In the genomic region with DNA sequence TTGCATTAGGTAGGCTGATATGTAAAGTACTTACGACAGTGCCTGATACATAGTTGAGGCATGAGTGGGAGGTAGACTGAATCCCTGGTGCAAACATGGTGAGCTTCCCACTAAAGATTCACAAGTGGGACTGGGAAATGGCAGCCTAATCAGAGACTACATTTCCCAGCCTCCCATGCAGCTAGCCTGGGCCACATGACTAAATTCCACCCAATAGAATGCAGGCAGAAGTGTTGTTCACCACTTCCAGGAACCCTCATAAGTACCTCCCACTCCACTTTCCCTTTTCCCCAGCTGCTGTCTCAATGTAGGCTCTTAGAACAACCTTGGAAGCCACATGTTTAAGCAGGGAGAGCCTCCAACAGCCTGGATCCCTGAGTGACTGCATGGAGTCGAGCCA, we compare ENCODE assay signal across 11 cellular contexts.
DNase-seq lines count a peak whose midpoint lies in the region; ATAC-seq and TF ChIP-seq lines count a peak whose summit lies in the region.
"Had no signal": no experiment of that assay in that cellular context is flagged by ENCODE, and none has a peak within 500 bp of the region (broad histone marks: within the 10 kb centered on the region; RNA-seq: fewer than 3 reads in every experiment).

No MANE protein-coding gene starts in this region.

- CTCF ChIA-PET in A673 (lab: Charles Lee) (no interaction called here), OCI-LY7 (lab: Charles Lee; ENCODE audit: unreplicated experiment) (no interaction called here)

- no peak overlapping the region for H3K27ac Mint-ChIP-seq in endothelial cell (ENCODE audit: unreplicated experiment)
- no peak overlapping the region for H3K27ac Mint-ChIP-seq in effector memory CD8-positive, alpha-beta T cell
- no peak overlapping the region for H3K27ac Mint-ChIP-seq in activated naive CD4-positive, alpha-beta T cell treated with anti-CD3 and anti-CD28 coated beads, Interleukin-2, amount 50 U/mL, for 72 hours

- no peak overlapping the region for H3K4me3 Mint-ChIP-seq in endothelial cell (ENCODE audit: unreplicated experiment)
- H3K4me3 Mint-ChIP-seq in effector memory CD8-positive, alpha-beta T cell: no peak overlapping the region
- H3K4me3 Mint-ChIP-seq: CD4-positive, alpha-beta memory T cell had no signal

- intact Hi-C loops in A673 (cut with micrococcal nuclease; ENCODE audit: unreplicated experiment) (no loop called here), OCI-LY7 (cut with micrococcal nuclease; ENCODE audit: unreplicated experiment) (no loop called here)

- H3K9me3 ChIP-seq in A673 (ENCODE audit: low read depth, low read length, poor library complexity, severe bottlenecking): no peaks in the 10 kb centered on the region
- no peaks in the 10 kb centered on the region for H3K9me3 ChIP-seq in GM23248 (ENCODE audit: low read depth)
- no peaks in the 10 kb centered on the region for H3K9me3 ChIP-seq in OCI-LY7 (ENCODE audit: low read length)
- H3K9me3 ChIP-seq: neutrophil had no signal

- H3K36me3 ChIP-seq in A673 (ENCODE audit: insufficient read depth, low read length, poor library complexity, severe bottlenecking) (no peaks in the 10 kb centered on the region), GM23248 (ENCODE audit: low read depth) (no peaks in the 10 kb centered on the region), OCI-LY7 (ENCODE audit: insufficient read depth, low read length) (no peaks in the 10 kb centered on the region)
- H3K36me3 ChIP-seq: neutrophil had no signal

- peaks cover 37% of the 10 kb centered on the region for H3F3A ChIP-seq in GM23248 (ENCODE audit: insufficient read depth)

- WGBS in GM23248 (ENCODE audit: low coverage in 1 of 2, low lambda C conversion rate in 2 of 2, missing lambda C conversion rate in 2 of 2), 2 experiments: 83 to 97% methylated on average over 2 of the region's 2 CpGs

- H2AFZ ChIP-seq in GM23248: no peak overlapping the region
- H2AFZ ChIP-seq in OCI-LY7 (ENCODE audit: low read length): peak overlapping the region; percentile 48; the same call in 1 of the 2 replicates

- POLR2A ChIA-PET in A673 (lab: Charles Lee; ENCODE audit: low non-redundant PET): no interaction called here
- POLR2A ChIA-PET in OCI-LY7 (lab: Charles Lee): no interaction called here

- H3K4me1 ChIP-seq in A673 (ENCODE audit: insufficient read depth, low read length, poor library complexity, severe bottlenecking) (no peaks in the 10 kb centered on the region), GM23248 (ENCODE audit: insufficient read depth) (peaks cover 20% of the 10 kb centered on the region), OCI-LY7 (ENCODE audit: insufficient read depth, low read length, poor library complexity, severe bottlenecking) (no peaks in the 10 kb centered on the region)

- no peaks in the 10 kb centered on the region for H3K4me1 Mint-ChIP-seq in endothelial cell (ENCODE audit: unreplicated experiment)
- H3K4me1 Mint-ChIP-seq in effector memory CD8-positive, alpha-beta T cell (ENCODE audit: low read depth in 2 of 2): peaks cover 0 to 5% of the 10 kb centered on the region in 2 donors

- H3K9me2 ChIP-seq in GM23248 (ENCODE audit: insufficient read depth): no peaks in the 10 kb centered on the region
- H3K9me2 ChIP-seq in OCI-LY7 (ENCODE audit: insufficient read depth, low read length): no peaks in the 10 kb centered on the region

- BruUV-seq in A673 (replicated peaks; lab: Mats Ljungman, UMichigan): no TSS peak
- no TSS peak for BruUV-seq in OCI-LY7 (replicated peaks; lab: Mats Ljungman, UMichigan)

- in situ Hi-C loops in GM23248 (cut with MboI): no loop called here

- TF ChIP-seq CTCF in A673 (conservative IDR thresholded peaks at IDR 0.05; ENCODE audit: low read depth, low read length) (no peak), OCI-LY7 (conservative IDR thresholded peaks at IDR 0.05; ENCODE audit: low read length) (no peak), endothelial cell (IDR thresholded peaks at IDR 0.05; ENCODE audit: unreplicated experiment) (no peak)

- H3K9me3 Mint-ChIP-seq in endothelial cell (ENCODE audit: unreplicated experiment): no peaks in the 10 kb centered on the region
- H3K9me3 Mint-ChIP-seq in effector memory CD8-positive, alpha-beta T cell: peaks cover 0 to 4% of the 10 kb centered on the region in 2 donors
- H3K9me3 Mint-ChIP-seq in activated naive CD4-positive, alpha-beta T cell treated with anti-CD3 and anti-CD28 coated beads, Interleukin-2, amount 50 U/mL, for 72 hours: peaks cover 2 to 12% of the 10 kb centered on the region in 2 donors

- H3K36me3 Mint-ChIP-seq in endothelial cell (ENCODE audit: low read depth, unreplicated experiment): no peaks in the 10 kb centered on the region
- no peaks in the 10 kb centered on the region for H3K36me3 Mint-ChIP-seq in effector memory CD8-positive, alpha-beta T cell (ENCODE audit: insufficient read depth)
- H3K36me3 Mint-ChIP-seq in activated naive CD4-positive, alpha-beta T cell treated with anti-CD3 and anti-CD28 coated beads, Interleukin-2, amount 50 U/mL, for 72 hours: peaks cover 0 to 4% of the 10 kb centered on the region in 2 donors
- H3K36me3 Mint-ChIP-seq: CD4-positive, alpha-beta memory T cell had no signal

- H3K4me3 ChIP-seq in A673 (ENCODE audit: low read depth, low read length, poor library complexity, severe bottlenecking) (no peak overlapping the region), GM23248 (no peak overlapping the region), OCI-LY7 (ENCODE audit: low read depth, low read length, poor library complexity, severe bottlenecking) (no peak overlapping the region)

- H3K4me2 ChIP-seq in GM23248 (ENCODE audit: unreplicated experiment) (no peak overlapping the region), OCI-LY7 (ENCODE audit: low read length) (no peak overlapping the region)

- H3K27ac ChIP-seq in A673 (ENCODE audit: low read depth, low read length, poor library complexity, severe bottlenecking): no peak overlapping the region
- no peak overlapping the region for H3K27ac ChIP-seq in GM23248
- no peak overlapping the region for H3K27ac ChIP-seq in OCI-LY7 (ENCODE audit: low read depth, low read length, poor library complexity, severe bottlenecking)
- H3K27ac ChIP-seq: neutrophil had no signal

- peak; percentile 45 for DNase-seq in A673 (ENCODE audit: low spot score)
- DNase-seq in GM23248: peak; percentile 50
- DNase-seq in OCI-LY7 (ENCODE audit: low spot score): peak; percentile 27
- peak; percentile 3 for DNase-seq in endothelial cell (ENCODE audit: low spot score)
- no peak for DNase-seq in effector memory CD8-positive, alpha-beta T cell
- no peak for DNase-seq in activated naive CD4-positive, alpha-beta T cell treated with anti-CD3 and anti-CD28 coated beads, Interleukin-2, amount 50 U/mL, for 72 hours (ENCODE audit: low spot score in 2 of 2)
- DNase-seq in NCI-H1105 (lab: John Stamatoyannopoulos, UW): no peak
- DNase-seq in NCI-H146 treated with DMSO at 0.1 percent for 48 hours (lab: John Stamatoyannopoulos, UW; ENCODE audit: unreplicated experiment): no peak
- DNase-seq: CD4-positive, alpha-beta memory T cell had no signal

- H3K79me2 ChIP-seq in GM23248 (ENCODE audit: insufficient read depth) (no peaks in the 10 kb centered on the region), OCI-LY7 (ENCODE audit: insufficient read depth, low read depth, low read length) (no peaks in the 10 kb centered on the region)

- no peak for ATAC-seq in effector memory CD8-positive, alpha-beta T cell (replicated peaks)
- ATAC-seq in activated naive CD4-positive, alpha-beta T cell treated with anti-CD3 and anti-CD28 coated beads, Interleukin-2, amount 50 U/mL, for 72 hours: no peak
- ATAC-seq: Panc1 had no signal

- no peak overlapping the region for H3K9ac ChIP-seq in GM23248

- no peaks in the 10 kb centered on the region for H3K27me3 ChIP-seq in A673 (replicated peaks; ENCODE audit: insufficient read depth, low read depth, low read length, poor library complexity)
- no peaks in the 10 kb centered on the region for H3K27me3 ChIP-seq in GM23248 (replicated peaks; ENCODE audit: insufficient read depth)
- H3K27me3 ChIP-seq: neutrophil had no signal

- H3K27me3 Mint-ChIP-seq in endothelial cell (ENCODE audit: unreplicated experiment): peaks cover 4% of the 10 kb centered on the region
- peaks cover 30 to 44% of the 10 kb centered on the region in 2 donors for H3K27me3 Mint-ChIP-seq in effector memory CD8-positive, alpha-beta T cell

- H4K20me1 ChIP-seq in GM23248 (ENCODE audit: insufficient read depth): no peaks in the 10 kb centered on the region
- no peaks in the 10 kb centered on the region for H4K20me1 ChIP-seq in OCI-LY7 (ENCODE audit: insufficient read depth, low read length)

Comparison
In these comparisons a context has a peak if more than half of its experiments do, and no peak if none do; other contexts are left out.
1. DNase-seq: peak in A673 (single experiment), GM23248 (single experiment), OCI-LY7 (single experiment) and endothelial cell (single experiment); none in effector memory CD8-positive, alpha-beta T cell (0 of 3), activated naive CD4-positive, alpha-beta T cell treated with anti-CD3 and anti-CD28 coated beads, Interleukin-2, amount 50 U/mL, for 72 hours (0 of 2), NCI-H1105 (single experiment) and NCI-H146 treated with DMSO at 0.1 percent for 48 hours (single experiment).